In the genomic region with DNA sequence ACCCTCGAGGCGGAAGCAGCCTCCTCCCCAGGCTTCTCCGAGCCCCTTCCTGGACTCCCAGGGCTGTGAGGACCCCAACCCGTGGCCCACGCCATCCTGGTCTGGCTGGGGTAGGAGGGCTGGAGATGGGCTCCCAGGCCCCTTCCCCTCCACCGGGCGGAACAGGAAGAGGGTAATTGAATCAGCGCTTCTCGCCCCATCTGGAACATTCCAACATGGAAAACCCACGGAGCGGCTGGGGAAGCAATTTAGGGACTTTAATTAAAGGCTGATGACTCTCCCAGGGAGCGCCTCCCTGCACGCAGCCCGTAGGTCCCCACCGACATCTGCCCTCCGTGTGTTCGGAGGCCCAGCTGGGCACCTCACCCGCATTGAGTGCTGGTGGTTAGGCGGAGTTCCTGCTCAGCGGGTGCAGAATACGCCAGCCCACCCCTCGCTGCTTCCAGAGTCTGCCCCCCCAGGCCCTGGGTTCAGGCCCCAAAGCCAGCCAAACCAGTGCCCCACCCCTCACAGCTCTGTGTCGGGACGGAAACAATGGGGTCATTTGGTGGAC, we compare ENCODE assay signal across 31 cellular contexts. TPM values are rescaled to one million over a fixed set of nuclear protein-coding genes. Genes with fewer than 3 reads are reported as not detected.
A peak's percentile ranks its signal among the peaks of the same experiment; 100 is the strongest.
DNase-seq lines count a peak whose midpoint lies in the region; ATAC-seq, FAIRE-seq and TF ChIP-seq lines count a peak whose summit lies in the region.
"Had no signal": no experiment of that assay in that cellular context is flagged by ENCODE, and none has a peak within 500 bp of the region (broad histone marks: within the 10 kb centered on the region; RNA-seq: fewer than 3 reads in every experiment).

No MANE protein-coding gene starts in this region.

- FAIRE-seq in H1 (lab: Jason Lieb, UNC): no peak
- FAIRE-seq: A204.1, GM12878, HepG2 had no signal

- TF ChIP-seq POLR2A in H1 (IDR thresholded peaks at IDR 0.05; ENCODE audit: control extremely low read depth in 1 of 2, low read depth in 2 of 2, low read length in 2 of 2): no peak

- WGBS in H1 (ENCODE audit: extremely low coverage in 1 of 2, insufficient coverage in 1 of 2, insufficient read length in 1 of 2, insufficient replicate concordance in 2 of 2, low coverage in 1 of 2, low lambda C conversion rate in 2 of 2, missing lambda C conversion rate in 1 of 2), 2 experiments: 78% methylated on average over 11 of the region's 24 CpGs; no CpG with 5 or more reads in 1 of the 2 experiments
- no CpG with 5 or more reads among the region's 24 CpGs for WGBS in mesendoderm (ENCODE audit: extremely low coverage, insufficient coverage, low lambda C conversion rate)

- no peaks in the 10 kb centered on the region for H3K23me2 ChIP-seq in H1 (ENCODE audit: low read depth, low read length)

- CTCF ChIA-PET in H1 (lab: Charles Lee; ENCODE audit: partially characterized antibody) (interaction anchor here (0.7 to 2.7 kb wide), 5 partner anchors 16 to 36 kb away, joined by 3 to 10 read pairs (median 4); partner anchors contain the start of gene MEIOB), Calu3 (lab: Charles Lee) (interaction anchor here (1.1 kb wide), 1 partner anchor 42 kb away, joined by 3 read pairs; no protein-coding TSS in a partner anchor)

- H3K79me1 ChIP-seq in H1 (ENCODE audit: low read depth, low read length) (no peaks in the 10 kb centered on the region), mesendoderm (ENCODE audit: low read length) (no peaks in the 10 kb centered on the region)

- TF ChIP-seq RAD21 in H1 (IDR thresholded peaks at IDR 0.05 in 1 of 2, conservative IDR thresholded peaks at IDR 0.05 in 1 of 2; ENCODE audit: low read depth in 2 of 2, low read length in 2 of 2): no peak

- peaks cover 19% of the 10 kb centered on the region for H3K4me1 ChIP-seq in BLaER1
- H3K4me1 ChIP-seq in H1 (replicated peaks in 1 of 4; ENCODE audit: control insufficient read depth in 3 of 4, insufficient read depth in 4 of 4, low read length in 3 of 4): peaks cover 0 to 17% (median 3%) of the 10 kb centered on the region in 4 experiments; a peak in 3 of 7 replicates
- H3K4me1 ChIP-seq in mesendoderm (ENCODE audit: control insufficient read depth, low read depth, low read length): no peaks in the 10 kb centered on the region
- H3K4me1 ChIP-seq: Caco-2 had no signal

- POLR2A ChIA-PET in H1 (lab: Charles Lee; ENCODE audit: partially characterized antibody): interaction anchor here (1.1 to 3.6 kb wide), 5 partner anchors 8 to 247 kb away, joined by 3 to 17 read pairs (median 4); partner anchors contain the start of genes HS3ST6, RPS2 and TRAF7

- intact Hi-C loops in Calu3 (cut with micrococcal nuclease; ENCODE audit: unreplicated experiment): no loop called here

- peak overlapping the region; percentile 21 for H2BK120ac ChIP-seq in H1 (replicated peaks; ENCODE audit: low read depth, low read length)
- H2BK120ac ChIP-seq in mesendoderm (ENCODE audit: low read depth, low read length): no peak overlapping the region

- H3K27ac Mint-ChIP-seq in type B pancreatic cell (peak overlapping the region; percentile 55), Calu3 (ENCODE audit: unreplicated experiment) (no peak overlapping the region)
- H3K27ac Mint-ChIP-seq: CD8-positive, alpha-beta T cell had no signal

- H2BK5ac ChIP-seq in H1 (ENCODE audit: low read depth, low read length): peak overlapping the region; percentile 35; the same call in 1 of the 2 replicates
- H2BK5ac ChIP-seq in mesendoderm (ENCODE audit: low read length): no peak overlapping the region

- no peak overlapping the region; the same call in 1 of the 2 replicates for H2BK20ac ChIP-seq in H1 (ENCODE audit: low read length)

- H3K14ac ChIP-seq in H1 (ENCODE audit: insufficient read length): no peak overlapping the region

- BruUV-seq in Calu3 (replicated peaks; lab: Mats Ljungman, UMichigan): no TSS peak

- H3K18ac ChIP-seq in H1 (ENCODE audit: extremely low read depth, low read length) (no peak overlapping the region; the same call in none of the 2 replicates), mesendoderm (ENCODE audit: low read length) (no peak overlapping the region)

- H4K5ac ChIP-seq in H1 (ENCODE audit: insufficient read length, low read depth, low read length) (no peak overlapping the region), mesendoderm (ENCODE audit: low read length) (no peak overlapping the region)

- H3K36me3 ChIP-seq in BLaER1 (no peaks in the 10 kb centered on the region), H1 (ENCODE audit: control insufficient read depth in 2 of 4, insufficient read depth in 4 of 4, low read length in 3 of 4) (no peaks in the 10 kb centered on the region), mesendoderm (ENCODE audit: control insufficient read depth, insufficient read depth, low read length) (no peaks in the 10 kb centered on the region)
- H3K36me3 ChIP-seq: SJCRH30 had no signal

- H4K8ac ChIP-seq in H1 (ENCODE audit: extremely low read depth, insufficient read depth, low read length): peak overlapping the region; percentile 65; the same call in 1 of the 2 replicates
- no peak overlapping the region for H4K8ac ChIP-seq in mesendoderm (ENCODE audit: low read depth, low read length)

- H3K56ac ChIP-seq in H1 (replicated peaks; ENCODE audit: insufficient read length, low read depth, low read length) (no peak overlapping the region), mesendoderm (ENCODE audit: low read length) (peak overlapping the region; percentile 22)

- H3K27me3 ChIP-seq in BLaER1 (peaks cover 39% of the 10 kb centered on the region), H1 (replicated peaks in 1 of 4; ENCODE audit: control insufficient read depth in 3 of 4, extremely low read depth in 1 of 4, insufficient read depth in 3 of 4, low read length in 3 of 4) (peaks cover 0 to 2% (median 0%) of the 10 kb centered on the region in 4 experiments; a peak in 3 of 7 replicates), mesendoderm (ENCODE audit: insufficient read depth, low read length, poor library complexity) (no peaks in the 10 kb centered on the region)

- H3K9ac ChIP-seq in BLaER1 (no peak overlapping the region), H1 (replicated peaks in 1 of 4; ENCODE audit: extremely low read depth in 1 of 4, low read depth in 3 of 4, low read length in 3 of 4) (no peak overlapping the region), mesendoderm (ENCODE audit: low read length) (no peak overlapping the region)

- H2BK15ac ChIP-seq in H1 (ENCODE audit: low read length) (0 out of 2 replicates have a peak overlapping the region, but pooled peaks have one; percentile 61), mesendoderm (replicated peaks; ENCODE audit: low read depth) (no peak overlapping the region)

- H3K27me3 Mint-ChIP-seq in type B pancreatic cell (peaks cover 6% of the 10 kb centered on the region), Calu3 (ENCODE audit: unreplicated experiment) (peaks cover 62% of the 10 kb centered on the region)

- H3K4me3 Mint-ChIP-seq in type B pancreatic cell (no peak overlapping the region), Calu3 (ENCODE audit: low read depth, unreplicated experiment) (no peak overlapping the region)
- H3K4me3 Mint-ChIP-seq: CD8-positive, alpha-beta T cell had no signal

- no peak for TF ChIP-seq CTCF in H1 (IDR thresholded peaks at IDR 0.05; ENCODE audit: control extremely low read depth in 1 of 3, insufficient read depth in 1 of 3, low read depth in 1 of 3, low read length in 3 of 3)
- no peak for TF ChIP-seq CTCF in type B pancreatic cell (conservative IDR thresholded peaks at IDR 0.05)
- no peak for TF ChIP-seq CTCF in Calu3 (IDR thresholded peaks at IDR 0.05; ENCODE audit: unreplicated experiment)

- no peak overlapping the region for H3K23ac ChIP-seq in H1 (ENCODE audit: insufficient read length)
- H3K23ac ChIP-seq in mesendoderm (ENCODE audit: low read length): no peak overlapping the region

- DNase-seq in H1 (ENCODE audit: low read depth in 1 of 2, low spot score in 2 of 2) (no peak), mesendoderm (no peak), type B pancreatic cell (ENCODE audit: extremely low spot score, unreplicated experiment) (no peak), Calu3 (no peak), NCI-H2107 treated with DMSO at 0.1 percent for 48 hours (lab: John Stamatoyannopoulos, UW; ENCODE audit: unreplicated experiment) (no peak)
- DNase-seq: AML-193; Caco-2; CD8-positive, alpha-beta T cell; DMS 273 treated with DMSO at 0.1 percent for 48 hours; DMS79; EL; GDM1; Karpas-422; NCI-H1092 treated with DMSO at 0.1 percent for 48 hours; NCI-H1436; NCI-H187 treated with DMSO at 0.1 percent for 48 hours; NCI-H446; NCI-H524 treated with DMSO at 0.1 percent for 48 hours; PC-9; SJCRH30 had no signal

- H3K4me3 ChIP-seq in BLaER1 (no peak overlapping the region), H1 (ENCODE audit: extremely low read depth in 1 of 4, insufficient read depth in 2 of 4, low read depth in 3 of 4, low read length in 4 of 4) (no peak overlapping the region), mesendoderm (ENCODE audit: low read length) (no peak overlapping the region)
- H3K4me3 ChIP-seq: GM12878, PC-9, SJCRH30 had no signal

- H3K9me3 ChIP-seq in BLaER1 (no peaks in the 10 kb centered on the region), H1 (ENCODE audit: insufficient read depth in 2 of 2, low read depth in 1 of 2, low read length in 1 of 2) (no peaks in the 10 kb centered on the region)
- H3K9me3 ChIP-seq: Caco-2, SJCRH30 had no signal

- H4K91ac ChIP-seq in H1 (replicated peaks; ENCODE audit: insufficient read length, low read length): peak overlapping the region; percentile 54

- H3K27ac ChIP-seq in BLaER1 (no peak overlapping the region), H1 (ENCODE audit: low read depth, low read length) (no peak overlapping the region), mesendoderm (ENCODE audit: low read depth, low read length) (no peak overlapping the region)
- H3K27ac ChIP-seq: C4-2B, PC-9, SJCRH30 had no signal

- H3K9me3 Mint-ChIP-seq in type B pancreatic cell (no peaks in the 10 kb centered on the region), Calu3 (ENCODE audit: low read depth, unreplicated experiment) (no peaks in the 10 kb centered on the region)
- H3K9me3 Mint-ChIP-seq: CD8-positive, alpha-beta T cell had no signal

- peak overlapping the region; percentile 11; the same call in 1 of the 2 replicates for H2AFZ ChIP-seq in H1 (ENCODE audit: low read length)
- H2AFZ ChIP-seq: PC-9 had no signal

- no peaks in the 10 kb centered on the region for H3K36me3 Mint-ChIP-seq in type B pancreatic cell
- no peaks in the 10 kb centered on the region for H3K36me3 Mint-ChIP-seq in Calu3 (ENCODE audit: insufficient read depth, unreplicated experiment)
- H3K36me3 Mint-ChIP-seq: CD8-positive, alpha-beta T cell had no signal

- ATAC-seq in HG02852 (IDR thresholded peaks at IDR 0.05; ENCODE audit: unreplicated experiment): no peak
- ATAC-seq: CD8-positive, alpha-beta T cell; GM12878; Right ventricle myocardium inferior had no signal

- TF ChIP-seq EP300 in H1 (IDR thresholded peaks at IDR 0.05; ENCODE audit: borderline replicate concordance in 1 of 2, low read depth in 2 of 2, low read length in 2 of 2): no peak

- H3K4ac ChIP-seq in H1 (replicated peaks; ENCODE audit: insufficient read length, low read depth, low read length): no peak overlapping the region
- no peak overlapping the region for H3K4ac ChIP-seq in mesendoderm (ENCODE audit: low read depth, low read length)

- H2AK5ac ChIP-seq in H1 (ENCODE audit: low read depth, low read length) (0 out of 2 replicates have a peak overlapping the region, but pooled peaks have one; percentile 25), mesendoderm (ENCODE audit: low read length) (no peak overlapping the region)

- no peaks in the 10 kb centered on the region for H4K20me1 ChIP-seq in BLaER1
- H4K20me1 ChIP-seq in H1 (replicated peaks in 1 of 2; ENCODE audit: control insufficient read depth in 1 of 2, insufficient read depth in 2 of 2, low read length in 2 of 2): no peaks in the 10 kb centered on the region

- peak overlapping the region; percentile 75; the same call in 1 of the 2 replicates for H2BK12ac ChIP-seq in H1 (ENCODE audit: low read depth, low read length)

- H3K4me2 ChIP-seq in BLaER1 (peak overlapping the region; percentile 22), H1 (ENCODE audit: insufficient read depth in 1 of 2, low read depth in 2 of 2, low read length in 2 of 2) (no peak overlapping the region), mesendoderm (ENCODE audit: low read length) (no peak overlapping the region)
- H3K4me2 ChIP-seq: PC-9 had no signal

- H3K79me2 ChIP-seq in H1 (ENCODE audit: control insufficient read depth in 1 of 2, insufficient read depth in 2 of 2, low read length in 2 of 2) (no peaks in the 10 kb centered on the region), mesendoderm (ENCODE audit: control insufficient read depth, insufficient read depth, low read length) (no peaks in the 10 kb centered on the region)

- H3K4me1 Mint-ChIP-seq in type B pancreatic cell (ENCODE audit: unreplicated experiment) (peaks cover 9% of the 10 kb centered on the region), Calu3 (ENCODE audit: low read depth, unreplicated experiment) (peaks cover 30% of the 10 kb centered on the region)

RNA-seq across cellular contexts. Expression of gene HS3ST6, which starts 10.1 kb away (rescaled TPM):
- total RNA-seq in H1 (2021; fragmentation: NEBNext Ultra II Directional; extraction: Animal tissue kit (Norgen Biotek cat#: 25700)): 0.39 TPM in 1 of 2 replicates, not detected in the other
- polyA plus RNA-seq in H1 (2011; rRNA removed): 0.36 and 0.63 TPM in 2 replicates
- polyA plus RNA-seq in H1 (2011; cell fraction: cytosol; rRNA removed): 0.09 TPM
- polyA plus RNA-seq in H1 (2011; cell fraction: nucleus; rRNA removed): 0.40 TPM
- 0.15 to 0.17 TPM in 2 of 4 replicates, not detected in the others for polyA plus RNA-seq in H1 (2012, experiment 1 of 2)
- not detected for polyA plus RNA-seq in H1 (2012, experiment 2 of 2)
- 0.26 TPM for polyA plus RNA-seq in H1 (2013, experiment 1 of 2)
- 0.18 TPM for polyA plus RNA-seq in H1 (2013, experiment 2 of 2)
- polyA minus RNA-seq in H1 (2011; rRNA and poly(A)+ RNA removed): not detected in 2 replicates
- polyA minus RNA-seq in H1 (2011; cell fraction: cytosol; rRNA and poly(A)+ RNA removed): not detected
- polyA minus RNA-seq in H1 (2011; cell fraction: nucleus; rRNA and poly(A)+ RNA removed): not detected
- not detected for polyA plus RNA-seq in mesendoderm (2013, experiment 1 of 2)
- not detected for polyA plus RNA-seq in mesendoderm (2013, experiment 2 of 2)
- 1.3 and 5.6 TPM in 2 replicates for total RNA-seq in type B pancreatic cell (ENCODE audit: low replicate concordance)
- total RNA-seq in Calu3 (2022): 0.29 TPM in 1 of 2 replicates, not detected in the other
- total RNA-seq: Caco-2; CD8-positive, alpha-beta T cell; GM12878; H4; HepG2; HT1080; PC-9; Right ventricle myocardium inferior; RPMI7951; SJCRH30 had no signal
- polyA plus RNA-seq: AG04450, GM12878, HepG2 had no signal

RNA-seq across cellular contexts. Expression of gene MSRB1, which starts 34.8 kb away (rescaled TPM):
- total RNA-seq in H1 (2021; fragmentation: NEBNext Ultra II Directional; extraction: Animal tissue kit (Norgen Biotek cat#: 25700)): 28.2 and 34.1 TPM in 2 replicates
- 51.4 and 53.8 TPM in 2 replicates for polyA plus RNA-seq in H1 (2011; rRNA removed)
- 42.6 TPM for polyA plus RNA-seq in H1 (2011; cell fraction: cytosol; rRNA removed)
- 40.0 TPM for polyA plus RNA-seq in H1 (2011; cell fraction: nucleus; rRNA removed)
- polyA plus RNA-seq in H1 (2012, experiment 1 of 2): 21.6 to 38.9 TPM (median 38.0 TPM) in 4 replicates
- 60.9 TPM for polyA plus RNA-seq in H1 (2012, experiment 2 of 2)
- 27.6 TPM for polyA plus RNA-seq in H1 (2013, experiment 1 of 2)
- polyA plus RNA-seq in H1 (2013, experiment 2 of 2): 28.2 TPM
- 29.0 and 33.9 TPM in 2 replicates for polyA minus RNA-seq in H1 (2011; rRNA and poly(A)+ RNA removed)
- 23.3 TPM for polyA minus RNA-seq in H1 (2011; cell fraction: cytosol; rRNA and poly(A)+ RNA removed)
- 20.6 TPM for polyA minus RNA-seq in H1 (2011; cell fraction: nucleus; rRNA and poly(A)+ RNA removed)
- 23.6 TPM for polyA plus RNA-seq in mesendoderm (2013, experiment 1 of 2)
- polyA plus RNA-seq in mesendoderm (2013, experiment 2 of 2): 24.3 TPM
- total RNA-seq in type B pancreatic cell (ENCODE audit: low replicate concordance) (34.8 and 37.7 TPM in 2 replicates), Calu3 (2022) (20.3 and 27.1 TPM in 2 replicates)

RNA-seq across cellular contexts. Expression of gene MEIOB, which starts 36.2 kb away (rescaled TPM):
- 0.99 and 1.1 TPM in 2 replicates for total RNA-seq in H1 (2021; fragmentation: NEBNext Ultra II Directional; extraction: Animal tissue kit (Norgen Biotek cat#: 25700))
- 0.60 and 0.63 TPM in 2 replicates for polyA plus RNA-seq in H1 (2011; rRNA removed)
- 1.3 TPM for polyA plus RNA-seq in H1 (2011; cell fraction: cytosol; rRNA removed)
- polyA plus RNA-seq in H1 (2011; cell fraction: nucleus; rRNA removed): 2.1 TPM
- 0.34 to 1.0 TPM (median 0.56 TPM) in 4 replicates for polyA plus RNA-seq in H1 (2012, experiment 1 of 2)
- 0.17 TPM for polyA plus RNA-seq in H1 (2012, experiment 2 of 2)
- 1.6 TPM for polyA plus RNA-seq in H1 (2013, experiment 1 of 2)
- polyA plus RNA-seq in H1 (2013, experiment 2 of 2): 2.2 TPM
- 0.22 and 0.91 TPM in 2 replicates for polyA minus RNA-seq in H1 (2011; rRNA and poly(A)+ RNA removed)
- not detected for polyA minus RNA-seq in H1 (2011; cell fraction: cytosol; rRNA and poly(A)+ RNA removed)
- polyA minus RNA-seq in H1 (2011; cell fraction: nucleus; rRNA and poly(A)+ RNA removed): 0.50 TPM
- polyA plus RNA-seq in mesendoderm (2013, experiment 1 of 2): not detected
- polyA plus RNA-seq in mesendoderm (2013, experiment 2 of 2): 0.11 TPM
- total RNA-seq in type B pancreatic cell (ENCODE audit: low replicate concordance): not detected in 2 replicates
- not detected in 2 replicates for total RNA-seq in Calu3 (2022)
- total RNA-seq: Caco-2; CD8-positive, alpha-beta T cell; HepG2; HT1080; PC-9; Right ventricle myocardium inferior; RPMI7951; SJCRH30 had no signal

RNA-seq across cellular contexts. Expression of gene RPL3L, which starts 46.3 kb away (rescaled TPM):
- 0.19 and 0.39 TPM in 2 replicates for total RNA-seq in H1 (2021; fragmentation: NEBNext Ultra II Directional; extraction: Animal tissue kit (Norgen Biotek cat#: 25700))
- polyA plus RNA-seq in H1 (2011; rRNA removed): 0.08 and 0.24 TPM in 2 replicates
- polyA plus RNA-seq in H1 (2011; cell fraction: cytosol; rRNA removed): 0.21 TPM
- 0.56 TPM for polyA plus RNA-seq in H1 (2011; cell fraction: nucleus; rRNA removed)
- polyA plus RNA-seq in H1 (2012, experiment 1 of 2): 0.23 to 0.62 TPM (median 0.42 TPM) in 4 replicates
- polyA plus RNA-seq in H1 (2012, experiment 2 of 2): 0.16 TPM
- polyA plus RNA-seq in H1 (2013, experiment 1 of 2): 0.14 TPM
- polyA plus RNA-seq in H1 (2013, experiment 2 of 2): 0.20 TPM
- 0.69 TPM in 1 of 2 replicates, not detected in the other for polyA minus RNA-seq in H1 (2011; rRNA and poly(A)+ RNA removed)
- not detected for polyA minus RNA-seq in H1 (2011; cell fraction: cytosol; rRNA and poly(A)+ RNA removed)
- polyA minus RNA-seq in H1 (2011; cell fraction: nucleus; rRNA and poly(A)+ RNA removed): not detected
- 0.08 TPM for polyA plus RNA-seq in mesendoderm (2013, experiment 1 of 2)
- polyA plus RNA-seq in mesendoderm (2013, experiment 2 of 2): 0.13 TPM
- not detected in 2 replicates for total RNA-seq in type B pancreatic cell (ENCODE audit: low replicate concordance)
- total RNA-seq in Calu3 (2022): not detected in 2 replicates
- total RNA-seq: Caco-2; CD8-positive, alpha-beta T cell; GM12878; H4; HepG2; HT1080; RPMI7951 had no signal
- polyA plus RNA-seq: AG04450 had no signal

RNA-seq across cellular contexts. Expression of gene NDUFB10, which starts 51.2 kb away (rescaled TPM):
- 183 and 197 TPM in 2 replicates for total RNA-seq in H1 (2021; fragmentation: NEBNext Ultra II Directional; extraction: Animal tissue kit (Norgen Biotek cat#: 25700))
- 194 and 243 TPM in 2 replicates for polyA plus RNA-seq in H1 (2011; rRNA removed)
- polyA plus RNA-seq in H1 (2011; cell fraction: cytosol; rRNA removed): 282 TPM
- polyA plus RNA-seq in H1 (2011; cell fraction: nucleus; rRNA removed): 327 TPM
- 205 to 282 TPM (median 263 TPM) in 4 replicates for polyA plus RNA-seq in H1 (2012, experiment 1 of 2)
- 290 TPM for polyA plus RNA-seq in H1 (2012, experiment 2 of 2)
- 222 TPM for polyA plus RNA-seq in H1 (2013, experiment 1 of 2)
- polyA plus RNA-seq in H1 (2013, experiment 2 of 2): 218 TPM
- polyA minus RNA-seq in H1 (2011; rRNA and poly(A)+ RNA removed): 58.5 and 93.0 TPM in 2 replicates
- 204 TPM for polyA minus RNA-seq in H1 (2011; cell fraction: cytosol; rRNA and poly(A)+ RNA removed)
- 64.0 TPM for polyA minus RNA-seq in H1 (2011; cell fraction: nucleus; rRNA and poly(A)+ RNA removed)
- polyA plus RNA-seq in mesendoderm (2013, experiment 1 of 2): 149 TPM
- polyA plus RNA-seq in mesendoderm (2013, experiment 2 of 2): 156 TPM
- 122 and 130 TPM in 2 replicates for total RNA-seq in type B pancreatic cell (ENCODE audit: low replicate concordance)
- total RNA-seq in Calu3 (2022): 148 and 153 TPM in 2 replicates
